17 cellular contexts compared by ENCODE assay signal in the genomic region with DNA sequence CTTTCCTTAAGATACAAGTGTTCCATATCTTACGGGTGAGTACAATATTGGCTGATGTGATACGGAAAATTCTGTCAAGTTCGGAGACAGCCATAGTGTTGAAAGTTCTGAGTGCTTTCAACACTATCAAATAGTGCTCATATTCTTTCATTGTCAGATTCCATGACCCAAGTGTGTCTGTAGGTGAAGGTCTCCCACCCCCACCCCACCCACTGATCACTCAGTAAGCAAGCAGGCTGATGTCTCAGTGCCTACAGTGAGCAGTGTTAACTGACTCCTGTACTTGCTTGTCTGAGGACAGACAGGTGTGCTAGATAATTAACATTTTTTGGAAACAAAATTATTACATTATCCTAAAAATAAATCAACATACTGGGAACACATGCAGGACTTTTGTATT.
"Had no signal": no experiment of that assay in that cellular context is flagged by ENCODE, and none has a peak within 500 bp of the region (broad histone marks: within the 10 kb centered on the region; RNA-seq: fewer than 3 reads in every experiment).

No MANE protein-coding gene starts in this region.

- H3K9me3 ChIP-seq: right lobe of liver, transverse colon had no signal

- ATAC-seq: stimulated activated naive B cell treated with anti-CD40 and anti-IgM and Interleukin-4, amounts not matched to agents 10 μg/mL and 1 μg/mL and 100 μg/mL, for 72 hours had no signal

- H3K4me3 ChIP-seq: right lobe of liver, transverse colon had no signal

- H3K27me3 ChIP-seq: foreskin keratinocyte, right lobe of liver, transverse colon had no signal

- H3K27ac ChIP-seq: foreskin keratinocyte, right lobe of liver, transverse colon had no signal

- H3K36me3 ChIP-seq: right lobe of liver, transverse colon had no signal

- DNase-seq: activated CD4-positive, alpha-beta T cell treated with anti-CD3 and anti-CD28 coated beads for 1 hour; activated naive CD4-positive, alpha-beta T cell treated with Interleukin-2 at 50 U/mL for 16 hours; activated naive CD8-positive, alpha-beta T cell treated with anti-CD3 and anti-CD28 coated beads, Interleukin-2, amount 10 ng/mL, durations not matched to agents 7 days and 5 days; activated T-cell treated with anti-CD3 and anti-CD28 coated beads, Interleukin-2, amount 50 U/mL, for 1 hour; cerebellar nuclear complex; glutamatergic neuron; hippocampal formation; nephron progenitor cell; right lobe of liver; small intestine; stimulated activated CD4-positive, alpha-beta T cell treated with anti-CD3 and anti-CD28 coated beads, Interleukin-15, amount 100 ng/mL, for 24 hours; stimulated activated CD4-positive, alpha-beta T cell treated with anti-CD3 and anti-CD28 coated beads, Interleukin-2, amount 100 ng/mL, for 48 hours; stimulated activated CD8-positive, alpha-beta memory T cell treated with anti-CD3 and anti-CD28 coated beads, Interleukin-4, amount 100 ng/mL, for 48 hours; stimulated activated naive B cell treated with anti-CD40 and anti-IgM and Interleukin-4, amounts not matched to agents 10 μg/mL and 1 μg/mL and 100 μg/mL, for 72 hours; T-helper 1 cell; transverse colon had no signal
